ENCODE assay signal across 8 cellular contexts in genomic region chrX:65581661-65582339, GRCh38. TPM values are rescaled to one million over a fixed set of nuclear protein-coding genes. Genes with fewer than 3 reads are reported as not detected.
A peak's percentile ranks its signal among the peaks of the same experiment; 100 is the strongest.
DNase-seq lines count a peak whose midpoint lies in the region; ATAC-seq and TF ChIP-seq lines count a peak whose summit lies in the region.

No MANE protein-coding gene starts in this region.

- ATAC-seq in GM21723 (IDR thresholded peaks at IDR 0.05; ENCODE audit: unreplicated experiment) = peak; percentile 85
- ATAC-seq in RWPE2 (ENCODE audit: low read depth) = peak; percentile 84

- H3K9me3 ChIP-seq in RWPE2 (ENCODE audit: severe bottlenecking) = no peaks in the 10 kb centered on the region

- CTCF ChIA-PET in activated naive CD4-positive, alpha-beta T cell treated with anti-CD3 and anti-CD28 coated beads, Interleukin-2, amount 10 ng/mL, durations not matched to agents 7 days and 5 days (lab: Charles Lee) = interaction anchor here (0.7 to 1.5 kb wide), 6 partner anchors 164 to 1150 kb away, joined by 3 to 8 read pairs (median 4); no protein-coding TSS in a partner anchor

- DNase-seq in GM03348 (ENCODE audit: low spot score) = peak; percentile 65
- no peak for DNase-seq in RWPE2 (ENCODE audit: low spot score)
- DNase-seq in activated naive CD4-positive, alpha-beta T cell treated with anti-CD3 and anti-CD28 coated beads, Interleukin-2, amount 10 ng/mL, durations not matched to agents 7 days and 5 days = peak; percentile 65
- peak; percentile 54 for DNase-seq in globus pallidus (ENCODE audit: low spot score)
- peak; percentile 74 for DNase-seq in pons (ENCODE audit: low spot score)
- DNase-seq in occipital lobe (lab: John Stamatoyannopoulos, UW) = no peak

- H3K27ac ChIP-seq in RWPE2 (ENCODE audit: poor library complexity, severe bottlenecking) = no peak overlapping the region

- peak; percentile 93 for TF ChIP-seq RAD21 in Ishikawa (IDR thresholded peaks at IDR 0.05; ENCODE audit: low read depth)

- peaks cover 10% of the 10 kb centered on the region for H3K27me3 Mint-ChIP-seq in activated naive CD4-positive, alpha-beta T cell treated with anti-CD3 and anti-CD28 coated beads, Interleukin-2, amount 10 ng/mL, durations not matched to agents 7 days and 5 days

- peak; percentile 66 for TF ChIP-seq CTCF in RWPE2 (IDR thresholded peaks at IDR 0.05; ENCODE audit: poor library complexity, severe bottlenecking)

- H3K4me3 ChIP-seq in RWPE2 (ENCODE audit: severe bottlenecking) = no peak overlapping the region

- TF ChIP-seq EP300 in Ishikawa (IDR thresholded peaks at IDR 0.05; ENCODE audit: borderline replicate concordance) = no peak

- peaks cover 13% of the 10 kb centered on the region for H3K4me1 Mint-ChIP-seq in activated naive CD4-positive, alpha-beta T cell treated with anti-CD3 and anti-CD28 coated beads, Interleukin-2, amount 10 ng/mL, durations not matched to agents 7 days and 5 days

- H3K36me3 Mint-ChIP-seq in activated naive CD4-positive, alpha-beta T cell treated with anti-CD3 and anti-CD28 coated beads, Interleukin-2, amount 10 ng/mL, durations not matched to agents 7 days and 5 days = no peaks in the 10 kb centered on the region

- no peak overlapping the region for H3K4me3 Mint-ChIP-seq in activated naive CD4-positive, alpha-beta T cell treated with anti-CD3 and anti-CD28 coated beads, Interleukin-2, amount 10 ng/mL, durations not matched to agents 7 days and 5 days

- no peaks in the 10 kb centered on the region for H3K4me1 ChIP-seq in RWPE2 (ENCODE audit: insufficient read depth, poor library complexity, severe bottlenecking)

- no peak overlapping the region for H3K27ac Mint-ChIP-seq in activated naive CD4-positive, alpha-beta T cell treated with anti-CD3 and anti-CD28 coated beads, Interleukin-2, amount 10 ng/mL, durations not matched to agents 7 days and 5 days

- no peaks in the 10 kb centered on the region for H3K36me3 ChIP-seq in RWPE2 (ENCODE audit: low read depth)

- H3K27me3 ChIP-seq in RWPE2 (ENCODE audit: insufficient read depth, poor library complexity, severe bottlenecking) = no peaks in the 10 kb centered on the region

- H3K9me3 Mint-ChIP-seq in activated naive CD4-positive, alpha-beta T cell treated with anti-CD3 and anti-CD28 coated beads, Interleukin-2, amount 10 ng/mL, durations not matched to agents 7 days and 5 days = no peaks in the 10 kb centered on the region

TF ChIP-seq in Ishikawa, 13 proteins besides CTCF, POLR2A, EP300 and RAD21:
- TF ChIP-seq USF1 (IDR thresholded peaks at IDR 0.05) (no peak), REST (IDR thresholded peaks at IDR 0.05; ENCODE audit: low read depth) (no peak), EGR1 (IDR thresholded peaks at IDR 0.05) (no peak), TEAD4 (IDR thresholded peaks at IDR 0.05) (0 out of 2 replicates have a peak, but pooled peaks have one; percentile 10)

RNA-seq across cellular contexts. Expression of gene LAS1L, which starts 47.2 kb away (rescaled TPM):
- total RNA-seq in occipital lobe = 13.7 TPM

Comparison
In these comparisons a context has a peak if more than half of its experiments do, and no peak if none do; other contexts are left out.
1. DNase-seq: peak in GM03348 (single experiment), activated naive CD4-positive, alpha-beta T cell treated with anti-CD3 and anti-CD28 coated beads, Interleukin-2, amount 10 ng/mL, durations not matched to agents 7 days and 5 days (single experiment), globus pallidus (single experiment) and pons (single experiment); none in RWPE2 (single experiment) and occipital lobe (single experiment).